ENCODE assay signal across 27 cellular contexts in genomic region chr6:167579786-167580370, GRCh38.
"Had no signal": no experiment of that assay in that cellular context is flagged by ENCODE, and none has a peak within 500 bp of the region (broad histone marks: within the 10 kb centered on the region; RNA-seq: fewer than 3 reads in every experiment).

No MANE protein-coding gene starts in this region.

- H3K27me3 ChIP-seq: foreskin keratinocyte, heart left ventricle, left lung, right lobe of liver, uterus had no signal

- H3K4me3 Mint-ChIP-seq: activated T-cell treated with anti-CD3 and anti-CD28 coated beads, Interleukin-2, amount 50 U/mL, for 4 hours; activated T-helper 17 cell treated with anti-CD3 and anti-CD28 coated beads, Interleukin-2, amount 50 U/mL, for 72 hours; nephron progenitor cell; stimulated activated memory B cell treated with anti-CD40 and anti-IgM and Interleukin-4, amounts not matched to agents 10 μg/mL and 1 μg/mL and 100 μg/mL, for 72 hours; stimulated activated naive CD8-positive, alpha-beta T cell treated with anti-CD3 and anti-CD28 coated beads, Interleukin-15, amount 100 ng/mL, for 72 hours; T-helper 17 cell; type B pancreatic cell had no signal

- H3K4me1 Mint-ChIP-seq: activated T-helper 17 cell treated with anti-CD3 and anti-CD28 coated beads, Interleukin-2, amount 50 U/mL, for 72 hours; stimulated activated memory B cell treated with anti-CD40 and anti-IgM and Interleukin-4, amounts not matched to agents 10 μg/mL and 1 μg/mL and 100 μg/mL, for 72 hours; stimulated activated naive CD8-positive, alpha-beta T cell treated with anti-CD3 and anti-CD28 coated beads, Interleukin-15, amount 100 ng/mL, for 72 hours; T-helper 17 cell had no signal

- H3K27ac Mint-ChIP-seq: activated T-helper 17 cell treated with anti-CD3 and anti-CD28 coated beads, Interleukin-2, amount 50 U/mL, for 72 hours; nephron progenitor cell; stimulated activated memory B cell treated with anti-CD40 and anti-IgM and Interleukin-4, amounts not matched to agents 10 μg/mL and 1 μg/mL and 100 μg/mL, for 72 hours; T-helper 17 cell; type B pancreatic cell had no signal

- H3K36me3 Mint-ChIP-seq: type B pancreatic cell had no signal

- H3K4me1 ChIP-seq: foreskin keratinocyte, left lung, right lobe of liver had no signal

- H3K4me3 ChIP-seq: heart left ventricle, left lung, lung, mucosa of descending colon, right lobe of liver, skin epidermis, uterus had no signal

- H3K36me3 ChIP-seq: heart left ventricle, left lung, right lobe of liver, uterus, WERI-Rb-1 had no signal

- H3K27ac ChIP-seq: foreskin keratinocyte, heart left ventricle, left lung, right lobe of liver, skin epidermis, uterus, WERI-Rb-1 had no signal

- H3K27me3 Mint-ChIP-seq: type B pancreatic cell had no signal

- DNase-seq: activated CD4-positive, alpha-beta T cell treated with anti-CD3 and anti-CD28 coated beads for 48 hours; activated CD4-positive, alpha-beta T cell treated with anti-CD3 and anti-CD28 coated beads, Interleukin-2, amount 50 U/mL, for 48 hours; activated CD8-positive, alpha-beta memory T cell treated with anti-CD3 and anti-CD28 coated beads, Interleukin-2, amount 50 U/mL, for 48 hours; activated gamma-delta T cell treated with Interleukin-2 at 50 U/mL for 16 hours; activated naive CD4-positive, alpha-beta T cell treated with anti-CD3 and anti-CD28 coated beads, Interleukin-2, amount 50 U/mL, for 16 hours; activated T-cell treated with anti-CD3 and anti-CD28 coated beads, Interleukin-2, amount 50 U/mL, for 4 hours; amniotic stem cell; caudate nucleus; foreskin keratinocyte; heart left ventricle; mucosa of descending colon; nephron progenitor cell; occipital lobe; right lobe of liver; stimulated activated CD4-positive, alpha-beta T cell treated with anti-CD3 and anti-CD28 coated beads, Interleukin-4, amount 100 ng/mL, for 24 hours; stimulated activated naive CD8-positive, alpha-beta T cell treated with anti-CD3 and anti-CD28 coated beads, Interleukin-15, amount 100 ng/mL, for 72 hours; substantia nigra; T-helper 17 cell; T1000; uterus; WERI-Rb-1 had no signal

- H3K9me3 ChIP-seq: right lobe of liver had no signal
